1 cellular context compared by ENCODE assay signal in the genomic region with DNA sequence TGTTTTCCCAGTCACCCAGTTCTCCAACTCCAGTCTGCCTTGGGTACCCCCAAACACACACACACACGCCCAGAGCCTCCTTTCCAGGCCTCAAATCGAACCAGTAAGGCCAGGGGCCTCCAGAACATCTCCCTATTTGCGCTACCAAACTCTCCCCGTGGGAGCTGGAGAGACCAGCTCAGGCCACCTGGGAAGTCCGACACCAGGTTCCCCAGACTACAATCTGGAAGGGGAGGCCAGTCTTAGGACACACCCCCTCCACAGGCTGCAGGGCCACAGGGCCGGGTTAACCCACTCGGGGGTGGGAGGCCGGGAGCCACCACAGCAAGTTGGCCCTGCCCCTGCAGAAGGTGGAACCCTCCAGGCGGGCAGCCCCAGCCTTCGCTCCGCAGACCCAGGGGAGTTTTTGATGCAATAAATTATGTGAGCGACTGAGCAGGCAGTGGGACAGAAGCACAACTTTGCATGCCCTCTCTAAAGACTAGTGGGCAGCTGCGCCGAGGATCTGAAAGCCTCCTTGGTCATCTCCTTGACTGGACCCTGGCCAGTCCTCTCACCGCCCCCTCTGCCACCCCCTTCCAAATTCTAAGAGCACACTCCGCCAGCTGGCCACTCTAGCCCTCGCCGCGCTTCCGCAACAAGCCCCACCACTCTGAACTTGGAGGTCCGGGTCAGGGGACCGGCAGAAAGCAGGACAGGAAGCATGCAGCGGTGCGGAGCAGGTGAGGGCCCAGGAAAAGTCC.
TF ChIP-seq lines count a peak whose summit lies in the region.

No MANE protein-coding gene starts in this region.

TF ChIP-seq in HepG2, 621 proteins besides CTCF, POLR2A, EP300 and RAD21 (continued from another document and continues in another):
- no peak for TF ChIP-seq RARA (CRISPR knock-in tag; IDR thresholded peaks at IDR 0.05)
- no peak; the same call in 1 of the 2 replicates for TF ChIP-seq ZFY (CRISPR knock-in tag; IDR thresholded peaks at IDR 0.05)
- TF ChIP-seq GFI1 (CRISPR knock-in tag; IDR thresholded peaks at IDR 0.05; ENCODE audit: borderline replicate concordance): 0 out of 2 replicates have a peak, but pooled peaks have one; percentile 29
- TF ChIP-seq JUND (CRISPR knock-in tag; IDR thresholded peaks at IDR 0.05): no peak
- TF ChIP-seq ZNF775 (CRISPR knock-in tag; IDR thresholded peaks at IDR 0.05; ENCODE audit: borderline replicate concordance): peak; percentile 60; the same call in 1 of the 2 replicates
- no peak for TF ChIP-seq SOX6 (IDR thresholded peaks at IDR 0.05)
- TF ChIP-seq SOX6 (CRISPR knock-in tag; IDR thresholded peaks at IDR 0.05): no peak
- TF ChIP-seq, protein P1, sequence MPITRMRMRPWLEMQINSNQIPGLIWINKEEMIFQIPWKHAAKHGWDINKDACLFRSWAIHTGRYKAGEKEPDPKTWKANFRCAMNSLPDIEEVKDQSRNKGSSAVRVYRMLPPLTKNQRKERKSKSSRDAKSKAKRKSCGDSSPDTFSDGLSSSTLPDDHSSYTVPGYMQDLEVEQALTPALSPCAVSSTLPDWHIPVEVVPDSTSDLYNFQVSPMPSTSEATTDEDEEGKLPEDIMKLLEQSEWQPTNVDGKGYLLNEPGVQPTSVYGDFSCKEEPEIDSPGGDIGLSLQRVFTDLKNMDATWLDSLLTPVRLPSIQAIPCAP (CRISPR knock-in tag; IDR thresholded peaks at IDR 0.05; ENCODE audit: low read depth): no peak
- TF ChIP-seq, protein P2, sequence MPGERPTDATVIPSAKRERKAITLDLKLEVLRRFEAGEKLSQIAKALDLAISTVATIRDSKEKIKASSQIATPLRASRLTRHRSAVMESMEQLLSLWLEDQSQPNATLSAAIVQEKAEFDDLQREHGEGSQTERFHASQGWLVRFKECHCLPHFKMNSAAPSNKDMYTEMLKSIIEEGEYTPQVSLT (CRISPR knock-in tag; IDR thresholded peaks at IDR 0.05; ENCODE audit: borderline replicate concordance, low read depth): no peak
- TF ChIP-seq ZNF709 (CRISPR knock-in tag; IDR thresholded peaks at IDR 0.05): 0 out of 2 replicates have a peak, but pooled peaks have one; percentile 68
- TF ChIP-seq, protein P3, sequence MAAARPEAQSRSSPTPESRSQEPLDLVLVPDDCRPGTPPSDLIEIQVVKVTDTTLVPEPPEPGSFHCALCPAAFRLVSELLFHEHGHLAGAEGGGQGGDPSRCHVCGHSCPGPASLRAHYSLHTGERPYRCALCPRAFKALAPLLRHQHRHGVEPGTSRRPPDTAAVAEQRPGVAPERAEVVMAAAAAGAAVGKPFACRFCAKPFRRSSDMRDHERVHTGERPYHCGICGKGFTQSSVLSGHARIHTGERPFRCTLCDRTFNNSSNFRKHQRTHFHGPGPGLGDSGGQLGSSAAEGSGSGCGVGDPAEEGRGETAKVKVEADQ (CRISPR knock-in tag; IDR thresholded peaks at IDR 0.05; ENCODE audit: borderline replicate concordance): 0 out of 2 replicates have a peak, but pooled peaks have one; percentile 75
- 0 out of 2 replicates have a peak, but pooled peaks have one; percentile 55 for TF ChIP-seq ZNF616 (CRISPR knock-in tag; IDR thresholded peaks at IDR 0.05; ENCODE audit: low read depth)
- peak; percentile 59; the same call in 1 of the 2 replicates for TF ChIP-seq ZNF780A (CRISPR knock-in tag; IDR thresholded peaks at IDR 0.05)
- TF ChIP-seq, protein P4, sequence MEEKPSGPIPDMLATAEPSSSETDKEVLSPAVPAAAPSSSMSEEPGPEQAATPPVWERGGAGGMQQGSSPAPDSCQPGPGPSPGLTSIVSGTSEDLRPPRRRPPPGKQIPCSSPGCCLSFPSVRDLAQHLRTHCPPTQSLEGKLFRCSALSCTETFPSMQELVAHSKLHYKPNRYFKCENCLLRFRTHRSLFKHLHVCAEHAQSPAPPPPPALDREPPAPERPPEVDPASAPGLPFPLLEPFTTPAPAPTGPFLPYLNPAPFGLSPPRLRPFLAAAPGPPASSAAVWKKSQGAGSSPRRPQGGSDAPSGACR (CRISPR knock-in tag; IDR thresholded peaks at IDR 0.05): 0 out of 2 replicates have a peak, but pooled peaks have one; percentile 44
- no peak for TF ChIP-seq FOXM1 (CRISPR knock-in tag; IDR thresholded peaks at IDR 0.05)
- no peak for TF ChIP-seq HDAC1 (CRISPR knock-in tag; IDR thresholded peaks at IDR 0.05)
- TF ChIP-seq, protein P5, sequence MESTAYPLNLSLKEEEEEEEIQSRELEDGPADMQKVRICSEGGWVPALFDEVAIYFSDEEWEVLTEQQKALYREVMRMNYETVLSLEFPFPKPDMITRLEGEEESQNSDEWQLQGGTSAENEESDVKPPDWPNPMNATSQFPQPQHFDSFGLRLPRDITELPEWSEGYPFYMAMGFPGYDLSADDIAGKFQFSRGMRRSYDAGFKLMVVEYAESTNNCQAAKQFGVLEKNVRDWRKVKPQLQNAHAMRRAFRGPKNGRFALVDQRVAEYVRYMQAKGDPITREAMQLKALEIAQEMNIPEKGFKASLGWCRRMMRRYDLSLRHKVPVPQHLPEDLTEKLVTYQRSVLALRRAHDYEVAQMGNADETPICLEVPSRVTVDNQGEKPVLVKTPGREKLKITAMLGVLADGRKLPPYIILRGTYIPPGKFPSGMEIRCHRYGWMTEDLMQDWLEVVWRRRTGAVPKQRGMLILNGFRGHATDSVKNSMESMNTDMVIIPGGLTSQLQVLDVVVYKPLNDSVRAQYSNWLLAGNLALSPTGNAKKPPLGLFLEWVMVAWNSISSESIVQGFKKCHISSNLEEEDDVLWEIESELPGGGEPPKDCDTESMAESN (CRISPR knock-in tag; conservative IDR thresholded peaks at IDR 0.05): peak; percentile 46; the same call in 1 of the 2 replicates
- TF ChIP-seq ZNF607 (CRISPR knock-in tag; IDR thresholded peaks at IDR 0.05; ENCODE audit: borderline replicate concordance): peak; percentile 44; the same call in 1 of the 2 replicates
- TF ChIP-seq, protein P6, sequence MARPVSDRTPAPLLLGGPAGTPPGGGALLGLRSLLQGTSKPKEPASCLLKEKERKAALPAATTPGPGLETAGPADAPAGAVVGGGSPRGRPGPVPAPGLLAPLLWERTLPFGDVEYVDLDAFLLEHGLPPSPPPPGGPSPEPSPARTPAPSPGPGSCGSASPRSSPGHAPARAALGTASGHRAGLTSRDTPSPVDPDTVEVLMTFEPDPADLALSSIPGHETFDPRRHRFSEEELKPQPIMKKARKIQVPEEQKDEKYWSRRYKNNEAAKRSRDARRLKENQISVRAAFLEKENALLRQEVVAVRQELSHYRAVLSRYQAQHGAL (CRISPR knock-in tag; IDR thresholded peaks at IDR 0.05; ENCODE audit: not compliant biosample characterization): no peak
- 0 out of 2 replicates have a peak, but pooled peaks have one; percentile 2 for TF ChIP-seq PCBP1 (IDR thresholded peaks at IDR 0.05; ENCODE audit: borderline replicate concordance, low read depth, low read length)
- TF ChIP-seq, protein P7, sequence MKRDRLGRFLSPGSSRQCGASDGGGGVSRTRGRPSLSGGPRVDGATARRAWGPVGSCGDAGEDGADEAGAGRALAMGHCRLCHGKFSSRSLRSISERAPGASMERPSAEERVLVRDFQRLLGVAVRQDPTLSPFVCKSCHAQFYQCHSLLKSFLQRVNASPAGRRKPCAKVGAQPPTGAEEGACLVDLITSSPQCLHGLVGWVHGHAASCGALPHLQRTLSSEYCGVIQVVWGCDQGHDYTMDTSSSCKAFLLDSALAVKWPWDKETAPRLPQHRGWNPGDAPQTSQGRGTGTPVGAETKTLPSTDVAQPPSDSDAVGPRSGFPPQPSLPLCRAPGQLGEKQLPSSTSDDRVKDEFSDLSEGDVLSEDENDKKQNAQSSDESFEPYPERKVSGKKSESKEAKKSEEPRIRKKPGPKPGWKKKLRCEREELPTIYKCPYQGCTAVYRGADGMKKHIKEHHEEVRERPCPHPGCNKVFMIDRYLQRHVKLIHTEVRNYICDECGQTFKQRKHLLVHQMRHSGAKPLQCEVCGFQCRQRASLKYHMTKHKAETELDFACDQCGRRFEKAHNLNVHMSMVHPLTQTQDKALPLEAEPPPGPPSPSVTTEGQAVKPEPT (CRISPR knock-in tag; IDR thresholded peaks at IDR 0.05; ENCODE audit: low read depth): no peak; the same call in 1 of the 2 replicates
- peak; percentile 45; the same call in 1 of the 2 replicates for TF ChIP-seq ZC3H13 (CRISPR knock-in tag; IDR thresholded peaks at IDR 0.05)
- 0 out of 2 replicates have a peak, but pooled peaks have one; percentile 25 for TF ChIP-seq ZBTB42 (CRISPR knock-in tag; IDR thresholded peaks at IDR 0.05)
- TF ChIP-seq ZSCAN31 (CRISPR knock-in tag; IDR thresholded peaks at IDR 0.05; ENCODE audit: low read depth): 0 out of 2 replicates have a peak, but pooled peaks have one; percentile 17
- 0 out of 2 replicates have a peak, but pooled peaks have one; percentile 18 for TF ChIP-seq ZNF564 (CRISPR knock-in tag; IDR thresholded peaks at IDR 0.05)
- TF ChIP-seq TOPORS (CRISPR knock-in tag; IDR thresholded peaks at IDR 0.05): 0 out of 2 replicates have a peak, but pooled peaks have one; percentile 52
- TF ChIP-seq, protein P8, sequence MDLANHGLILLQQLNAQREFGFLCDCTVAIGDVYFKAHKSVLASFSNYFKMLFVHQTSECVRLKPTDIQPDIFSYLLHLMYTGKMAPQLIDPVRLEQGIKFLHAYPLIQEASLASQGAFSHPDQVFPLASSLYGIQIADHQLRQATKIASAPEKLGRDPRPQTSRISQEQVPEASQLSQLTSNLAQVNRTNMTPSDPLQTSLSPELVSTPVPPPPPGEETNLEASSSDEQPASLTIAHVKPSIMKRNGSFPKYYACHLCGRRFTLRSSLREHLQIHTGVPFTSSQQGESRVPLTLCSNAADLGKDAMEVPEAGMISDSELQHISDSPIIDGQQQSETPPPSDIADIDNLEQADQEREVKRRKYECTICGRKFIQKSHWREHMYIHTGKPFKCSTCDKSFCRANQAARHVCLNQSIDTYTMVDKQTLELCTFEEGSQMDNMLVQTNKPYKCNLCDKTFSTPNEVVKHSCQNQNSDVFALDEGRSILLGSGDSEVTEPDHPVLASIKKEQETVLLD (CRISPR knock-in tag; IDR thresholded peaks at IDR 0.05; ENCODE audit: low read depth): peak; percentile 29; the same call in 1 of the 2 replicates
- TF ChIP-seq, protein P9, sequence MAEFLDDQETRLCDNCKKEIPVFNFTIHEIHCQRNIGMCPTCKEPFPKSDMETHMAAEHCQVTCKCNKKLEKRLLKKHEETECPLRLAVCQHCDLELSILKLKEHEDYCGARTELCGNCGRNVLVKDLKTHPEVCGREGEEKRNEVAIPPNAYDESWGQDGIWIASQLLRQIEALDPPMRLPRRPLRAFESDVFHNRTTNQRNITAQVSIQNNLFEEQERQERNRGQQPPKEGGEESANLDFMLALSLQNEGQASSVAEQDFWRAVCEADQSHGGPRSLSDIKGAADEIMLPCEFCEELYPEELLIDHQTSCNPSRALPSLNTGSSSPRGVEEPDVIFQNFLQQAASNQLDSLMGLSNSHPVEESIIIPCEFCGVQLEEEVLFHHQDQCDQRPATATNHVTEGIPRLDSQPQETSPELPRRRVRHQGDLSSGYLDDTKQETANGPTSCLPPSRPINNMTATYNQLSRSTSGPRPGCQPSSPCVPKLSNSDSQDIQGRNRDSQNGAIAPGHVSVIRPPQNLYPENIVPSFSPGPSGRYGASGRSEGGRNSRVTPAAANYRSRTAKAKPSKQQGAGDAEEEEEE (CRISPR knock-in tag; IDR thresholded peaks at IDR 0.05; ENCODE audit: borderline replicate concordance): 0 out of 2 replicates have a peak, but pooled peaks have one; percentile 79
- peak; percentile 13; the same call in 1 of the 2 replicates for TF ChIP-seq ZNF572 (CRISPR knock-in tag; IDR thresholded peaks at IDR 0.05)
- TF ChIP-seq NFKB2 (CRISPR knock-in tag; IDR thresholded peaks at IDR 0.05; ENCODE audit: borderline replicate concordance): peak; percentile 25; the same call in 1 of the 2 replicates
- 0 out of 2 replicates have a peak, but pooled peaks have one; percentile 10 for TF ChIP-seq MEIS1 (CRISPR knock-in tag; IDR thresholded peaks at IDR 0.05; ENCODE audit: borderline replicate concordance)
- TF ChIP-seq HNRNPL (IDR thresholded peaks at IDR 0.05; ENCODE audit: low read depth, low read length): peak; percentile 26; the same call in 1 of the 2 replicates
- no peak for TF ChIP-seq MTA1 (CRISPR knock-in tag; IDR thresholded peaks at IDR 0.05; ENCODE audit: borderline replicate concordance)
- TF ChIP-seq ZNF772 (CRISPR knock-in tag; IDR thresholded peaks at IDR 0.05): no peak
- no peak for TF ChIP-seq MIER3 (CRISPR knock-in tag; IDR thresholded peaks at IDR 0.05; ENCODE audit: borderline replicate concordance)
- TF ChIP-seq ASH2L (IDR thresholded peaks at IDR 0.05; ENCODE audit: insufficient read length, low read depth, low read length): peak; percentile 7
- peak; percentile 30; the same call in 1 of the 2 replicates for TF ChIP-seq ZNF431 (CRISPR knock-in tag; IDR thresholded peaks at IDR 0.05; ENCODE audit: borderline replicate concordance, low read depth)
- TF ChIP-seq NFATC3 (CRISPR knock-in tag; IDR thresholded peaks at IDR 0.05): no peak
- TF ChIP-seq, protein P10, sequence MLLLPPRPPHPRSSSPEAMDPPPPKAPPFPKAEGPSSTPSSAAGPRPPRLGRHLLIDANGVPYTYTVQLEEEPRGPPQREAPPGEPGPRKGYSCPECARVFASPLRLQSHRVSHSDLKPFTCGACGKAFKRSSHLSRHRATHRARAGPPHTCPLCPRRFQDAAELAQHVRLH (CRISPR knock-in tag; IDR thresholded peaks at IDR 0.05; ENCODE audit: borderline replicate concordance, low read depth): peak; percentile 29; the same call in 1 of the 2 replicates
- TF ChIP-seq ZNF501 (CRISPR knock-in tag; IDR thresholded peaks at IDR 0.05): peak; percentile 38
- TF ChIP-seq POLR2AphosphoS5 (IDR thresholded peaks at IDR 0.05; ENCODE audit: low read depth, low read length): peak; percentile 66
- TF ChIP-seq, protein P11, sequence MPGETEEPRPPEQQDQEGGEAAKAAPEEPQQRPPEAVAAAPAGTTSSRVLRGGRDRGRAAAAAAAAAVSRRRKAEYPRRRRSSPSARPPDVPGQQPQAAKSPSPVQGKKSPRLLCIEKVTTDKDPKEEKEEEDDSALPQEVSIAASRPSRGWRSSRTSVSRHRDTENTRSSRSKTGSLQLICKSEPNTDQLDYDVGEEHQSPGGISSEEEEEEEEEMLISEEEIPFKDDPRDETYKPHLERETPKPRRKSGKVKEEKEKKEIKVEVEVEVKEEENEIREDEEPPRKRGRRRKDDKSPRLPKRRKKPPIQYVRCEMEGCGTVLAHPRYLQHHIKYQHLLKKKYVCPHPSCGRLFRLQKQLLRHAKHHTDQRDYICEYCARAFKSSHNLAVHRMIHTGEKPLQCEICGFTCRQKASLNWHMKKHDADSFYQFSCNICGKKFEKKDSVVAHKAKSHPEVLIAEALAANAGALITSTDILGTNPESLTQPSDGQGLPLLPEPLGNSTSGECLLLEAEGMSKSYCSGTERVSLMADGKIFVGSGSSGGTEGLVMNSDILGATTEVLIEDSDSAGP (CRISPR knock-in tag; IDR thresholded peaks at IDR 0.05; ENCODE audit: borderline replicate concordance): peak; percentile 64; the same call in 1 of the 2 replicates
- TF ChIP-seq, protein P12, sequence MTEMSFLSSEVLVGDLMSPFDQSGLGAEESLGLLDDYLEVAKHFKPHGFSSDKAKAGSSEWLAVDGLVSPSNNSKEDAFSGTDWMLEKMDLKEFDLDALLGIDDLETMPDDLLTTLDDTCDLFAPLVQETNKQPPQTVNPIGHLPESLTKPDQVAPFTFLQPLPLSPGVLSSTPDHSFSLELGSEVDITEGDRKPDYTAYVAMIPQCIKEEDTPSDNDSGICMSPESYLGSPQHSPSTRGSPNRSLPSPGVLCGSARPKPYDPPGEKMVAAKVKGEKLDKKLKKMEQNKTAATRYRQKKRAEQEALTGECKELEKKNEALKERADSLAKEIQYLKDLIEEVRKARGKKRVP (CRISPR knock-in tag; IDR thresholded peaks at IDR 0.05): peak in 1 of 2 experiments; percentile 8; a peak in 2 of 4 replicates
- peak; percentile 25; the same call in 1 of the 2 replicates for TF ChIP-seq NRL (CRISPR knock-in tag; IDR thresholded peaks at IDR 0.05; ENCODE audit: borderline replicate concordance)
- peak; percentile 34 for TF ChIP-seq AGO1 (IDR thresholded peaks at IDR 0.05; ENCODE audit: low read depth, low read length, poor library complexity, severe bottlenecking)
